20 cellular contexts compared by ENCODE assay signal in the genomic region with DNA sequence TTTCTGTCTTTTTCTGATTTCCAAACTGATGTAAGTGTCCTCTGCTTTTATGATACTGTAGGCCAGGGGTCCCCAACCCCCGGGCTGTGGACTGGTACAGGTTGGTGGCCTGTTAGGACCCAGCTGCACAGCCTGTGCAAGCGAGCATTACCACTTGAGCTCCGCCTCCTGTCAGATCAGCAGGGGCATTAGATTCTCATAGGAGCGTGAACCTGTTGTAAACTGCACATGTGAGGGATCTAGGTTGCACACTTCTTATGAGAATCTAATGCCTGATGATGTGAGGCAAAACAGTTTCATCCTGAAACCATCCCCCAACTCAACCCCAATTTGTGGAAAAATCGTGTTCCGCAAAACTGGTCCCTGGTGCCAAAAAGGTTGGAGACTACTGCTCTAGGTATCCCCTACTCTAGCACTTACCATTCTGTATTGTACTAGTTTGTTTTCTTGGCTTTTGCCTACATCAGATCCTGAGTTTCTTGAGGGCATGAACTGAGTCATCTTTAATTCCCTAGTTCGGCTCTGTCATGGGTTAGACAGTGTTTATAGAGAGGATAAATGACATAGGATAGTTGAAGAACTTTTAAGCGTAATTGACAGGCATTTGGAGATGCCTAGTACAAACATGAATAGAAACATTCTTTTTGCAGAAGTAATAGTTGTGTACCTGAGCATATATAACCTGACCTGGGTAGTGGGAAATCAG. TPM values are rescaled to one million over a fixed set of nuclear protein-coding genes. Genes with fewer than 3 reads are reported as not detected.
A peak's percentile ranks its signal among the peaks of the same experiment; 100 is the strongest.
DNase-seq lines count a peak whose midpoint lies in the region; ATAC-seq and TF ChIP-seq lines count a peak whose summit lies in the region.
"Had no signal": no experiment of that assay in that cellular context is flagged by ENCODE, and none has a peak within 500 bp of the region (broad histone marks: within the 10 kb centered on the region; RNA-seq: fewer than 3 reads in every experiment).

No MANE protein-coding gene starts in this region.

- H3K18ac ChIP-seq in mesendoderm (ENCODE audit: low read length) = no peak overlapping the region

- peak overlapping the region; percentile 3 for H3K4me3 Mint-ChIP-seq in stimulated activated naive CD8-positive, alpha-beta T cell treated with anti-CD3 and anti-CD28 coated beads, Interleukin-15, Interleukin-2, amounts not matched to agents 100 ng/mL and 50 ng/mL, for 24 hours
- H3K4me3 Mint-ChIP-seq: activated naive CD4-positive, alpha-beta T cell treated with anti-CD3 and anti-CD28 coated beads for 36 hours; CD8-positive, alpha-beta T cell; stimulated activated naive CD8-positive, alpha-beta T cell treated with anti-CD3 and anti-CD28 coated beads, Interleukin-15, amount 100 ng/mL, for 72 hours had no signal

- no peak for ATAC-seq in stimulated activated naive CD8-positive, alpha-beta T cell treated with anti-CD3 and anti-CD28 coated beads, Interleukin-15, Interleukin-2, amounts not matched to agents 100 U/mL and 50 U/mL, for 24 hours
- no peak for ATAC-seq in left lung
- ATAC-seq: body of pancreas; CD8-positive, alpha-beta T cell; stimulated activated naive CD8-positive, alpha-beta T cell treated with anti-CD3 and anti-CD28 coated beads, Interleukin-15, amount 100 ng/mL, for 72 hours had no signal

- H4K8ac ChIP-seq in mesendoderm (ENCODE audit: low read depth, low read length) = no peak overlapping the region

- H3K56ac ChIP-seq in mesendoderm (ENCODE audit: low read length) = no peak overlapping the region

- H3K9me3 ChIP-seq in left lung = no peaks in the 10 kb centered on the region
- H3K9me3 ChIP-seq: body of pancreas, right atrium auricular region, SJSA1 had no signal

- no peaks in the 10 kb centered on the region for H3K9me3 Mint-ChIP-seq in stimulated activated naive CD8-positive, alpha-beta T cell treated with anti-CD3 and anti-CD28 coated beads, Interleukin-15, Interleukin-2, amounts not matched to agents 100 ng/mL and 50 ng/mL, for 24 hours
- H3K9me3 Mint-ChIP-seq: activated naive CD4-positive, alpha-beta T cell treated with anti-CD3 and anti-CD28 coated beads for 36 hours; CD8-positive, alpha-beta T cell; stimulated activated naive CD8-positive, alpha-beta T cell treated with anti-CD3 and anti-CD28 coated beads, Interleukin-15, amount 100 ng/mL, for 72 hours had no signal

- no peaks in the 10 kb centered on the region for H3K27me3 Mint-ChIP-seq in stimulated activated naive CD8-positive, alpha-beta T cell treated with anti-CD3 and anti-CD28 coated beads, Interleukin-15, Interleukin-2, amounts not matched to agents 100 ng/mL and 50 ng/mL, for 24 hours
- H3K27me3 Mint-ChIP-seq: stimulated activated naive CD8-positive, alpha-beta T cell treated with anti-CD3 and anti-CD28 coated beads, Interleukin-15, amount 100 ng/mL, for 72 hours had no signal

- no peak overlapping the region for H4K5ac ChIP-seq in mesendoderm (ENCODE audit: low read length)

- no peak overlapping the region for H3K4me3 ChIP-seq in mesendoderm (ENCODE audit: low read length)
- H3K4me3 ChIP-seq in left lung = no peak overlapping the region
- H3K4me3 ChIP-seq: body of pancreas, right atrium auricular region, SJSA1 had no signal

- no peak overlapping the region for H3K27ac Mint-ChIP-seq in stimulated activated naive CD8-positive, alpha-beta T cell treated with anti-CD3 and anti-CD28 coated beads, Interleukin-15, Interleukin-2, amounts not matched to agents 100 ng/mL and 50 ng/mL, for 24 hours
- H3K27ac Mint-ChIP-seq: activated naive CD4-positive, alpha-beta T cell treated with anti-CD3 and anti-CD28 coated beads for 36 hours; CD8-positive, alpha-beta T cell; stimulated activated naive CD8-positive, alpha-beta T cell treated with anti-CD3 and anti-CD28 coated beads, Interleukin-15, amount 100 ng/mL, for 72 hours had no signal

- no peak for TF ChIP-seq CTCF in left lung (IDR thresholded peaks at IDR 0.05)

- DNase-seq in stimulated activated naive CD8-positive, alpha-beta T cell treated with anti-CD3 and anti-CD28 coated beads, Interleukin-15, Interleukin-2, amounts not matched to agents 100 U/mL and 50 U/mL, for 24 hours = no peak
- DNase-seq in RPMI7951 (ENCODE audit: low read depth) (peak; percentile 53), iris pigment epithelial cell (ENCODE audit: low read depth) (peak; percentile 54), mesendoderm (no peak), left lung (no peak), DMS 273 treated with DMSO at 0.1 percent for 48 hours (lab: John Stamatoyannopoulos, UW) (no peak)
- DNase-seq in activated CD4-positive, alpha-beta T cell treated with anti-CD3 and anti-CD28 coated beads for 1 hour = no peak
- DNase-seq: activated CD4-positive, alpha-beta T cell treated with anti-CD3 and anti-CD28 coated beads for 48 hours; activated CD8-positive, alpha-beta memory T cell treated with anti-CD3 and anti-CD28 coated beads, Interleukin-2, amount 50 U/mL, for 48 hours; activated naive CD4-positive, alpha-beta T cell treated with anti-CD3 and anti-CD28 coated beads for 36 hours; CD8-positive, alpha-beta T cell; cortex of kidney; MV-4-11; NCI-H187 treated with DMSO at 0.1 percent for 48 hours; NCI-H526 treated with DMSO at 0.1 percent for 48 hours; stimulated activated naive CD8-positive, alpha-beta T cell treated with anti-CD3 and anti-CD28 coated beads, Interleukin-15, amount 100 ng/mL, for 72 hours had no signal

- no peak overlapping the region for H3K4me2 ChIP-seq in mesendoderm (ENCODE audit: low read length)

- no peak overlapping the region for H3K4ac ChIP-seq in mesendoderm (ENCODE audit: low read depth, low read length)

- WGBS in mesendoderm (ENCODE audit: extremely low coverage, insufficient coverage, low lambda C conversion rate) = no CpG with 5 or more reads among the region's 8 CpGs

- H3K4me1 ChIP-seq in mesendoderm (ENCODE audit: control insufficient read depth, low read depth, low read length) (no peaks in the 10 kb centered on the region), left lung (peaks cover 0 to 71% of the 10 kb centered on the region in 2 donors)

- peaks cover 9% of the 10 kb centered on the region for H3K79me1 ChIP-seq in mesendoderm (ENCODE audit: low read length)

- H2BK15ac ChIP-seq in mesendoderm (replicated peaks; ENCODE audit: low read depth) = no peak overlapping the region

- peaks cover 4% of the 10 kb centered on the region for H3K36me3 Mint-ChIP-seq in stimulated activated naive CD8-positive, alpha-beta T cell treated with anti-CD3 and anti-CD28 coated beads, Interleukin-15, Interleukin-2, amounts not matched to agents 100 ng/mL and 50 ng/mL, for 24 hours (ENCODE audit: low read depth)
- H3K36me3 Mint-ChIP-seq: CD8-positive, alpha-beta T cell had no signal

- no peak overlapping the region for H2BK5ac ChIP-seq in mesendoderm (ENCODE audit: low read length)

- intact Hi-C loops in left lung (cut with DNase I) = no loop called here

- no peak overlapping the region for H2BK120ac ChIP-seq in mesendoderm (ENCODE audit: low read depth, low read length)

- H3K9ac ChIP-seq in mesendoderm (ENCODE audit: low read length) = no peak overlapping the region

- no peak overlapping the region for H2AK5ac ChIP-seq in mesendoderm (ENCODE audit: low read length)

- peaks cover 64% of the 10 kb centered on the region for H3K4me1 Mint-ChIP-seq in stimulated activated naive CD8-positive, alpha-beta T cell treated with anti-CD3 and anti-CD28 coated beads, Interleukin-15, Interleukin-2, amounts not matched to agents 100 ng/mL and 50 ng/mL, for 24 hours (ENCODE audit: low read depth)

- H3K27me3 ChIP-seq in mesendoderm (ENCODE audit: insufficient read depth, low read length, poor library complexity) = no peaks in the 10 kb centered on the region
- H3K27me3 ChIP-seq in left lung = no peaks in the 10 kb centered on the region
- H3K27me3 ChIP-seq: body of pancreas, right atrium auricular region, SJSA1 had no signal

- peaks cover 13% of the 10 kb centered on the region for H3K79me2 ChIP-seq in mesendoderm (ENCODE audit: control insufficient read depth, insufficient read depth, low read length)

- no peaks in the 10 kb centered on the region for H3K36me3 ChIP-seq in mesendoderm (ENCODE audit: control insufficient read depth, insufficient read depth, low read length)
- H3K36me3 ChIP-seq in left lung = no peaks in the 10 kb centered on the region
- H3K36me3 ChIP-seq: right atrium auricular region had no signal

- H3K27ac ChIP-seq in mesendoderm (ENCODE audit: low read depth, low read length) (no peak overlapping the region), left lung (no peak overlapping the region)
- H3K27ac ChIP-seq: SJSA1 had no signal

- H3K23ac ChIP-seq in mesendoderm (ENCODE audit: low read length) = no peak overlapping the region

RNA-seq across cellular contexts. Expression of a gene that starts 4.1 kb away (rescaled TPM):
- total RNA-seq in RPMI7951 (2014; rRNA removed; shearing (Covaris generic)) = 54.1 and 60.8 TPM in 2 replicates
- polyA plus RNA-seq in mesendoderm (2013, experiment 1 of 2) = 24.6 TPM
- 23.6 TPM for polyA plus RNA-seq in mesendoderm (2013, experiment 2 of 2)
- total RNA-seq in left lung = 10 to 100 TPM; 58.7 to 66.1 TPM

Comparison
In these comparisons a context has a peak if more than half of its experiments do, and no peak if none do; other contexts are left out.
1. DNase-seq: peak in RPMI7951 (single experiment) and iris pigment epithelial cell (single experiment); none in stimulated activated naive CD8-positive, alpha-beta T cell treated with anti-CD3 and anti-CD28 coated beads, Interleukin-15, Interleukin-2, amounts not matched to agents 100 U/mL and 50 U/mL, for 24 hours (single experiment), mesendoderm (single experiment), left lung (0 of 2), activated CD4-positive, alpha-beta T cell treated with anti-CD3 and anti-CD28 coated beads for 1 hour (single experiment) and DMS 273 treated with DMSO at 0.1 percent for 48 hours (single experiment).